Comparison of ENCODE assay signal across 19 cellular contexts in the genomic region with DNA sequence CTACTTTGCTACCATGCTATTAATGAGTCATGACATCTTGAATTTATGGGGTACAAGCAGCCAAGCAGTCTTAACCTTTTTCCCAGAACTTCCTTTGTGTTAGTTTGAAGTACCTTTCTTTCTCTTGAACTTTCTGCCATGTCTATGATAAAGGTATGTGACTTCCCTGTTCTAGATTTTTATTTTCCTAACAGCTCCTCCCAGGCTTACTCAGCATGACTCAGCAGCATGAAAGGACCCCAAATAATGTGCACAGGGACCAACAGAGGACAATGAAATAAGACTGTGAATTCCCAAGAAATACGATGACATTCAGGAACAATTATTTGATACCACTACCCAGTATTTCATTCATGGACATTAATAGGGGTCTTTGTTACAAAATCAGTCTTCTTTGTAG. TPM values are rescaled to one million over a fixed set of nuclear protein-coding genes. Genes with fewer than 3 reads are reported as not detected.
DNase-seq lines count a peak whose midpoint lies in the region; ATAC-seq and TF ChIP-seq lines count a peak whose summit lies in the region.
"Had no signal": no experiment of that assay in that cellular context is flagged by ENCODE, and none has a peak within 500 bp of the region (broad histone marks: within the 10 kb centered on the region; RNA-seq: fewer than 3 reads in every experiment).

No MANE protein-coding gene starts in this region.

- peak overlapping the region; percentile 59 for H3K27ac Mint-ChIP-seq in MCF 10A (ENCODE audit: low read depth, unreplicated experiment)
- H3K27ac Mint-ChIP-seq: activated naive CD4-positive, alpha-beta T cell treated with anti-CD3 and anti-CD28 coated beads, Interleukin-2, amount 50 U/mL, for 24 hours; type B pancreatic cell had no signal

- POLR2A ChIA-PET in MCF 10A (lab: Yijun Ruan, JAX): interaction anchor here (0.6 to 0.7 kb wide), 2 partner anchors 18 to 284 kb away, joined by 3 to 5 read pairs; no protein-coding TSS in a partner anchor

- CTCF ChIA-PET in MCF 10A (lab: Yijun Ruan, JAX): interaction anchor here (0.7 to 1.5 kb wide), 2 partner anchors 12 to 109 kb away, joined by 3 read pairs; no protein-coding TSS in a partner anchor

- no peaks in the 10 kb centered on the region for H3K79me2 ChIP-seq in fibroblast of lung (ENCODE audit: control insufficient read depth, insufficient read depth, low read length)

- no peaks in the 10 kb centered on the region for H3K9me3 Mint-ChIP-seq in MCF 10A (ENCODE audit: unreplicated experiment)
- H3K9me3 Mint-ChIP-seq: type B pancreatic cell had no signal

- no peak for ATAC-seq in HG03280 (IDR thresholded peaks at IDR 0.05; ENCODE audit: unreplicated experiment)
- ATAC-seq in HG02623 (IDR thresholded peaks at IDR 0.05; ENCODE audit: unreplicated experiment): no peak

- no peaks in the 10 kb centered on the region for H4K20me1 ChIP-seq in fibroblast of lung (ENCODE audit: control insufficient read depth, extremely low read depth, insufficient read depth, low read length)
- H4K20me1 ChIP-seq: BLaER1 had no signal

- H3K27ac ChIP-seq in breast epithelium (no peak overlapping the region), fibroblast of lung (ENCODE audit: insufficient read depth, low read length) (no peak overlapping the region)
- H3K27ac ChIP-seq: ascending aorta, BLaER1 had no signal

- H3K4me2 ChIP-seq in fibroblast of lung (ENCODE audit: extremely low read depth, insufficient read depth, low read length): no peak overlapping the region
- H3K4me2 ChIP-seq: BLaER1 had no signal

- intact Hi-C loops in MCF 10A (cut with micrococcal nuclease) (no loop called here), breast epithelium (cut with DNase I; ENCODE audit: low total_unique reads) (no loop called here)

- peaks cover 16% of the 10 kb centered on the region for H3K4me1 Mint-ChIP-seq in MCF 10A (ENCODE audit: insufficient read depth, unreplicated experiment)
- H3K4me1 Mint-ChIP-seq: activated naive CD4-positive, alpha-beta T cell treated with anti-CD3 and anti-CD28 coated beads, Interleukin-2, amount 50 U/mL, for 24 hours had no signal

- H3K9me3 ChIP-seq in breast epithelium: peaks cover 3 to 7% of the 10 kb centered on the region in 2 donors
- H3K9me3 ChIP-seq in fibroblast of lung (ENCODE audit: control insufficient read depth, insufficient read depth, low read depth, low read length): no peaks in the 10 kb centered on the region
- H3K9me3 ChIP-seq: ascending aorta, BLaER1 had no signal

- TF ChIP-seq CTCF in MCF 10A (IDR thresholded peaks at IDR 0.05; ENCODE audit: unreplicated experiment) (no peak), breast epithelium (IDR thresholded peaks at IDR 0.05) (no peak), fibroblast of lung (conservative IDR thresholded peaks at IDR 0.05 in 1 of 2, IDR thresholded peaks at IDR 0.05 in 1 of 2; ENCODE audit: low read depth in 1 of 2, low read length in 2 of 2) (no peak)

- DNase-seq in MCF 10A (ENCODE audit: unreplicated experiment) (peak; percentile 21), breast epithelium (ENCODE audit: low spot score in 2 of 2) (no peak), SW480 (ENCODE audit: low spot score) (peak; percentile 2), fibroblast of lung (ENCODE audit: low read depth in 2 of 2) (peak; percentile 29 to 31), NCI-H1048 (lab: John Stamatoyannopoulos, UW) (no peak), GOT3 (lab: John Stamatoyannopoulos, UW) (no peak)
- DNase-seq: 8988T, NCI-H1417 treated with DMSO at 0.1 percent for 48 hours, NCI-H524, SW 1271 had no signal

- H3K27me3 Mint-ChIP-seq in MCF 10A (ENCODE audit: insufficient read depth, unreplicated experiment): no peaks in the 10 kb centered on the region
- H3K27me3 Mint-ChIP-seq: activated naive CD4-positive, alpha-beta T cell treated with anti-CD3 and anti-CD28 coated beads, Interleukin-2, amount 50 U/mL, for 24 hours; type B pancreatic cell had no signal

- H3K27me3 ChIP-seq in breast epithelium: no peaks in the 10 kb centered on the region
- H3K27me3 ChIP-seq in fibroblast of lung (ENCODE audit: control insufficient read depth, insufficient read depth, low read length): no peaks in the 10 kb centered on the region
- H3K27me3 ChIP-seq: ascending aorta, BLaER1 had no signal

- H3K36me3 ChIP-seq in breast epithelium: no peaks in the 10 kb centered on the region
- no peaks in the 10 kb centered on the region for H3K36me3 ChIP-seq in fibroblast of lung (ENCODE audit: control insufficient read depth, insufficient read depth, low read length)
- H3K36me3 ChIP-seq: ascending aorta, BLaER1 had no signal

- no peaks in the 10 kb centered on the region for H3K4me1 ChIP-seq in breast epithelium
- H3K4me1 ChIP-seq in fibroblast of lung (ENCODE audit: control insufficient read depth, extremely low read depth, insufficient read depth, low read length): no peaks in the 10 kb centered on the region
- H3K4me1 ChIP-seq: ascending aorta, BLaER1 had no signal

- H3K4me3 ChIP-seq in breast epithelium (no peak overlapping the region), fibroblast of lung (replicated peaks in 1 of 4; ENCODE audit: control extremely low read depth in 1 of 4, insufficient read depth in 1 of 4, low read depth in 3 of 4, low read length in 4 of 4) (no peak overlapping the region)
- H3K4me3 ChIP-seq: ascending aorta, BLaER1 had no signal

- no peak for TF ChIP-seq POLR2A in breast epithelium (IDR thresholded peaks at IDR 0.05)

- H2AFZ ChIP-seq in fibroblast of lung (ENCODE audit: low read length): no peak overlapping the region

- H3K4me3 Mint-ChIP-seq in MCF 10A (ENCODE audit: unreplicated experiment): no peak overlapping the region
- H3K4me3 Mint-ChIP-seq: activated naive CD4-positive, alpha-beta T cell treated with anti-CD3 and anti-CD28 coated beads, Interleukin-2, amount 50 U/mL, for 24 hours; type B pancreatic cell had no signal

- H3K36me3 Mint-ChIP-seq in MCF 10A (ENCODE audit: insufficient read depth, unreplicated experiment): no peaks in the 10 kb centered on the region
- H3K36me3 Mint-ChIP-seq: activated naive CD4-positive, alpha-beta T cell treated with anti-CD3 and anti-CD28 coated beads, Interleukin-2, amount 50 U/mL, for 24 hours; type B pancreatic cell had no signal

- H3K9ac ChIP-seq in fibroblast of lung (ENCODE audit: insufficient read depth, low read length): no peak overlapping the region
- H3K9ac ChIP-seq: BLaER1 had no signal

- BruUV-seq in MCF 10A (replicated peaks; lab: Mats Ljungman, UMichigan): no TSS peak

RNA-seq across cellular contexts. Expression of gene TTC6, which starts 60.0 kb away (rescaled TPM):
- total RNA-seq in MCF 10A (2022) (0.96 and 0.98 TPM in 2 replicates), breast epithelium (10 to 100 TPM in 2 of 3 donors, not detected in 1; 74.7 to 78.6 TPM), fibroblast of lung (under 0.01 and 0.17 TPM in 2 replicates)
- polyA plus RNA-seq in fibroblast of lung: not detected in 2 replicates
- not detected in 2 replicates for polyA plus RNA-seq in fibroblast of lung (2012)
- polyA minus RNA-seq in fibroblast of lung (ENCODE audit: low replicate concordance): not detected in 2 replicates
- total RNA-seq: ascending aorta, G401, lung microvascular endothelial cell, myocyte had no signal

Comparison
In these comparisons a context has a peak if more than half of its experiments do, and no peak if none do; other contexts are left out.
1. DNase-seq: peak in MCF 10A (single experiment), SW480 (single experiment) and fibroblast of lung (2 of 2); none in breast epithelium (0 of 2), NCI-H1048 (single experiment) and GOT3 (single experiment).